In the genomic region with DNA sequence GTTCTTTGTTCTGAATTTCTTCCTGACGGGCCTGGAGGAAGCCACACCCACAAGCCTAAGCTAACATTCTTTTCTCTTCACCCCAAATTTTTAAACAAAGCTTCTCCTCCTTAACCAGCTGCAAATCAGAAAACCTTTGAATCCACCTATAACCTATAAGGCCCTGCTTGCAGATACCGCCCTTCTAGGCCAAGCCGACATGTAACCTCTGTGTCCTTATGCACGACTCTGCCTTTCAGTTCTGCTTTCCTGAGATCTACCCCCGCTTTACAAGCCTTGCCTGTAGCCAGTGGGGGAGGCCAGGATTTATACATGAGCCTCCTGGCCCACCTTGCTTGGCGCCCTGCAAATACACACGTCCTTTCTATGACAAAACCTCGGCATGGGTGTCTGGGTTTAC, we compare ENCODE assay signal across 20 cellular contexts. TPM values are rescaled to one million over a fixed set of nuclear protein-coding genes. Genes with fewer than 3 reads are reported as not detected.
A peak's percentile ranks its signal among the peaks of the same experiment; 100 is the strongest.
DNase-seq lines count a peak whose midpoint lies in the region; ATAC-seq, FAIRE-seq and TF ChIP-seq lines count a peak whose summit lies in the region.
"Had no signal": no experiment of that assay in that cellular context is flagged by ENCODE, and none has a peak within 500 bp of the region (broad histone marks: within the 10 kb centered on the region; RNA-seq: fewer than 3 reads in every experiment).

No MANE protein-coding gene starts in this region.

- SMC1A ChIA-PET in GM12878 (lab: Charles Lee; ENCODE audit: uncharacterized antibody, unreplicated experiment), result no interaction called here

- WGBS in GM12878 (ENCODE audit: insufficient coverage, insufficient replicate concordance, low lambda C conversion rate, missing lambda C conversion rate), result 66% methylated on average over 8 of the region's 8 CpGs

- H3K4me1 ChIP-seq in GM12878 (ENCODE audit: control insufficient read depth, insufficient read depth, low read length), result no peaks in the 10 kb centered on the region

- no peak for TF ChIP-seq RAD21 in GM12878 (IDR thresholded peaks at IDR 0.05; ENCODE audit: insufficient read depth, low read depth, low read length)

- H3K4me3 ChIP-seq in GM12878, result no peak overlapping the region

- intact Hi-C loops in GM12878 (cut with micrococcal nuclease; ENCODE audit: unreplicated experiment), result no loop called here

- TF ChIP-seq CTCF in GM10266 (IDR thresholded peaks at IDR 0.05; ENCODE audit: control insufficient read depth, insufficient read depth, low read depth, missing control alignments) (no peak), GM20000 (IDR thresholded peaks at IDR 0.05; ENCODE audit: extremely low read depth, missing control alignments) (no peak), GM12878 (IDR thresholded peaks at IDR 0.05 in 2 of 3, conservative IDR thresholded peaks at IDR 0.05 in 1 of 3; ENCODE audit: control insufficient read depth in 2 of 3, extremely low read depth in 1 of 3, insufficient read depth in 1 of 3, low read depth in 3 of 3, low read length in 3 of 3) (no peak)

- no peaks in the 10 kb centered on the region for H3K79me2 ChIP-seq in GM12878 (ENCODE audit: control insufficient read depth, insufficient read depth, low read length)

- no peak overlapping the region for H2AFZ ChIP-seq in GM12878 (ENCODE audit: control insufficient read depth, low read depth, low read length)

- H3K27me3 ChIP-seq in GM12878 (replicated peaks in 1 of 2; ENCODE audit: control insufficient read depth in 2 of 2, insufficient read depth in 2 of 2, low read length in 1 of 2), result no peaks in the 10 kb centered on the region

- 0 out of 2 replicates have a peak, but pooled peaks cover 3% of the 10 kb centered on the region for H4K20me1 ChIP-seq in GM12878 (ENCODE audit: control insufficient read depth, insufficient read depth)

- no peak overlapping the region for H3K4me3 Mint-ChIP-seq in activated T-cell treated with anti-CD3 and anti-CD28 coated beads, Interleukin-2, amount 50 U/mL, for 4 hours
- H3K4me3 Mint-ChIP-seq: CD8-positive, alpha-beta memory T cell; H9 had no signal

- RAD21 ChIA-PET in GM12878 (lab: Charles Lee; ENCODE audit: unreplicated experiment), result no interaction called here

- peak; percentile 73 for ATAC-seq in HG03565 (IDR thresholded peaks at IDR 0.05; ENCODE audit: unreplicated experiment)
- ATAC-seq in GM12878, result peak; percentile 80
- no peak for ATAC-seq in activated T-cell treated with anti-CD3 and anti-CD28 coated beads, Interleukin-2, amount 50 U/mL, for 4 hours
- ATAC-seq: esophagus mucosa, left ventricle myocardium superior, Panc1 had no signal

- H3K27me3 Mint-ChIP-seq in activated T-cell treated with anti-CD3 and anti-CD28 coated beads, Interleukin-2, amount 50 U/mL, for 4 hours (ENCODE audit: low read depth), result no peaks in the 10 kb centered on the region
- H3K27me3 Mint-ChIP-seq: CD8-positive, alpha-beta memory T cell had no signal

- H3K4me2 ChIP-seq in GM12878 (ENCODE audit: control insufficient read depth, insufficient read depth), result no peak overlapping the region

- peaks cover 57% of the 10 kb centered on the region for H3K36me3 Mint-ChIP-seq in activated T-cell treated with anti-CD3 and anti-CD28 coated beads, Interleukin-2, amount 50 U/mL, for 4 hours (ENCODE audit: insufficient read depth)

- DNase-seq in GM10266 (ENCODE audit: extremely low spot score) (peak; percentile 72), GM20000 (ENCODE audit: low spot score) (peak; percentile 74), GM12878 (ENCODE audit: low read depth, low spot score) (peak; percentile 9), KG1 (lab: John Stamatoyannopoulos, UW) (no peak), occipital lobe (lab: John Stamatoyannopoulos, UW) (no peak)
- DNase-seq in stimulated activated CD4-positive, alpha-beta T cell treated with anti-CD3 and anti-CD28 coated beads, Interleukin-4, amount 100 ng/mL, for 24 hours, result no peak
- no peak for DNase-seq in activated T-cell treated with anti-CD3 and anti-CD28 coated beads, Interleukin-2, amount 50 U/mL, for 4 hours
- DNase-seq: activated CD8-positive, alpha-beta memory T cell treated with anti-CD3 and anti-CD28 coated beads for 24 hours; CD8-positive, alpha-beta memory T cell; DND-41; H9; left ventricle myocardium superior; NCI-H2107; NCI-H524 treated with DMSO at 0.1 percent for 48 hours; stimulated activated CD4-positive, alpha-beta T cell treated with anti-CD3 and anti-CD28 coated beads, Interleukin-1b, Interleukin-23, amount 100 ng/mL, for 48 hours had no signal

- H3K9ac ChIP-seq in GM12878 (ENCODE audit: control insufficient read depth, insufficient read depth, low read length), result no peak overlapping the region

- POLR2A ChIA-PET in GM12878 (lab: Charles Lee), result no interaction called here

- no peak for FAIRE-seq in GM12878 (lab: Jason Lieb, UNC)
- FAIRE-seq: bronchial epithelial cell, urothelium cell line had no signal

- H3K9me3 ChIP-seq in GM12878 (replicated peaks; ENCODE audit: control insufficient read depth, insufficient read depth, low read length), result no peaks in the 10 kb centered on the region

- no TSS peak for BruUV-seq in GM12878 (replicated peaks; lab: Mats Ljungman, UMichigan)

- in situ Hi-C loops in GM12878 (cut with MboI), result no loop called here

- TF ChIP-seq EP300 in GM12878 (IDR thresholded peaks at IDR 0.05; ENCODE audit: borderline replicate concordance in 1 of 2, control insufficient read depth in 1 of 2, low read depth in 2 of 2, low read length in 2 of 2), result no peak

- TF ChIP-seq POLR2A in GM12878 (IDR thresholded peaks at IDR 0.05; ENCODE audit: low read depth, low read length), result no peak

- CTCF ChIA-PET in GM12878 (lab: Yijun Ruan, JAX), result no interaction called here

- H3K36me3 ChIP-seq in GM12878 (ENCODE audit: control insufficient read depth in 2 of 2, insufficient read depth in 2 of 2, low read length in 1 of 2), result peaks cover 36 to 39% of the 10 kb centered on the region in 2 experiments

- H3K27ac ChIP-seq in GM12878 (ENCODE audit: control insufficient read depth, insufficient read depth), result no peak overlapping the region

- no peaks in the 10 kb centered on the region for H3K4me1 Mint-ChIP-seq in activated T-cell treated with anti-CD3 and anti-CD28 coated beads, Interleukin-2, amount 50 U/mL, for 4 hours (ENCODE audit: low read depth)
- H3K4me1 Mint-ChIP-seq: H9 had no signal

- H3K9me3 Mint-ChIP-seq in activated T-cell treated with anti-CD3 and anti-CD28 coated beads, Interleukin-2, amount 50 U/mL, for 4 hours, result no peaks in the 10 kb centered on the region
- H3K9me3 Mint-ChIP-seq: CD8-positive, alpha-beta memory T cell; H9 had no signal

RNA-seq across cellular contexts. Expression of a gene that starts 19.3 kb away (rescaled TPM):
- total RNA-seq in GM12878 (2013; cell fraction: nucleolus; rRNA removed), result 134 and 146 TPM in 2 replicates
- total RNA-seq in GM12878 (2014; rRNA removed) (41.5 and 41.9 TPM in 2 replicates), GM12878 (2014; rRNA removed; fragmentation: Illumina TruSeq; extraction: Trizol) (27.8 and 28.9 TPM in 2 replicates), GM12878 (2021) (44.5 and 48.6 TPM in 2 replicates), occipital lobe (36.5 TPM)
- polyA plus RNA-seq in GM12878 (2011; ENCODE audit: low read depth), result 19.5 TPM
- polyA plus RNA-seq in GM12878 (2011; rRNA removed) (9.6 and 13.1 TPM in 2 replicates), GM12878 (2014; fragmentation: Illumina TruSeq; extraction: Trizol) (35.9 and 37.5 TPM in 2 replicates), GM12878 (2014; fragmentation: Nextera tagmentation; extraction: Ambion mirVana) (1 to 10 TPM; 2.0 to 4.7 TPM), GM12878 (2014; rRNA removed) (40.7 and 46.2 TPM in 2 replicates), GM12878 (2016; fragmentation: Nextera tagmentation; extraction: Ambion mirVana) (10 to 100 TPM; 29.1 to 35.7 TPM)
- 14.2 and 15.7 TPM in 2 replicates for polyA plus RNA-seq in GM12878 (2011; cell fraction: cytosol; rRNA removed)
- polyA plus RNA-seq in GM12878 (2011; cell fraction: nucleus; rRNA removed), result 99.1 and 133 TPM in 2 replicates
- 28.2 and 28.8 TPM in 2 replicates for polyA plus RNA-seq in GM12878 (2012)
- polyA minus RNA-seq in GM12878 (2011; rRNA and poly(A)+ RNA removed), result 20.3 and 22.2 TPM in 2 replicates
- polyA minus RNA-seq in GM12878 (2011; cell fraction: cytosol; rRNA and poly(A)+ RNA removed), result 7.1 and 7.3 TPM in 2 replicates
- polyA minus RNA-seq in GM12878 (2011; cell fraction: nucleus; rRNA and poly(A)+ RNA removed), result 33.6 and 52.0 TPM in 2 replicates
- 10 to 100 TPM; 60.9 to 67.7 (median 64.6) TPM for total RNA-seq in activated T-cell treated with anti-CD3 and anti-CD28 coated beads, Interleukin-2, amount 50 U/mL, for 4 hours

RNA-seq across cellular contexts. Expression of a gene that starts 19.4 kb away (rescaled TPM):
- total RNA-seq in GM12878 (2013; cell fraction: nucleolus; rRNA removed), result 11.4 and 15.2 TPM in 2 replicates
- total RNA-seq in GM12878 (2014; rRNA removed) (32.9 and 33.0 TPM in 2 replicates), GM12878 (2014; rRNA removed; fragmentation: Illumina TruSeq; extraction: Trizol) (23.9 and 25.0 TPM in 2 replicates), GM12878 (2021) (21.9 and 27.9 TPM in 2 replicates), occipital lobe (7.5 TPM)
- 7.7 TPM for polyA plus RNA-seq in GM12878 (2011; ENCODE audit: low read depth)
- polyA plus RNA-seq in GM12878 (2011; rRNA removed) (37.6 and 40.8 TPM in 2 replicates), GM12878 (2014; fragmentation: Illumina TruSeq; extraction: Trizol) (31.6 and 32.5 TPM in 2 replicates), GM12878 (2014; fragmentation: Nextera tagmentation; extraction: Ambion mirVana) (10 to 100 TPM; 15.1 to 20.5 TPM), GM12878 (2014; rRNA removed) (32.7 and 36.4 TPM in 2 replicates), GM12878 (2016; fragmentation: Nextera tagmentation; extraction: Ambion mirVana) (10 to 100 TPM; 62.3 to 64.9 TPM)
- 22.8 and 25.4 TPM in 2 replicates for polyA plus RNA-seq in GM12878 (2011; cell fraction: cytosol; rRNA removed)
- polyA plus RNA-seq in GM12878 (2011; cell fraction: nucleus; rRNA removed), result 33.0 and 37.2 TPM in 2 replicates
- polyA plus RNA-seq in GM12878 (2012), result 9.8 and 10.6 TPM in 2 replicates
- 17.2 and 23.7 TPM in 2 replicates for polyA minus RNA-seq in GM12878 (2011; rRNA and poly(A)+ RNA removed)
- polyA minus RNA-seq in GM12878 (2011; cell fraction: cytosol; rRNA and poly(A)+ RNA removed), result 10.9 and 16.4 TPM in 2 replicates
- 6.8 and 9.8 TPM in 2 replicates for polyA minus RNA-seq in GM12878 (2011; cell fraction: nucleus; rRNA and poly(A)+ RNA removed)
- 10 to 100 TPM; 11.2 to 21.5 (median 18.5) TPM for total RNA-seq in activated T-cell treated with anti-CD3 and anti-CD28 coated beads, Interleukin-2, amount 50 U/mL, for 4 hours

RNA-seq across cellular contexts. Expression of a gene that starts 22.5 kb away (rescaled TPM):
- total RNA-seq in GM12878 (2013; cell fraction: nucleolus; rRNA removed), result 17.0 and 18.9 TPM in 2 replicates
- total RNA-seq in GM12878 (2014; rRNA removed) (0.11 and 0.60 TPM in 2 replicates), GM12878 (2014; rRNA removed; fragmentation: Illumina TruSeq; extraction: Trizol) (0.13 and 0.23 TPM in 2 replicates), GM12878 (2021) (0.61 and 1.4 TPM in 2 replicates), occipital lobe (7.2 TPM)
- 1.1 TPM for polyA plus RNA-seq in GM12878 (2011; ENCODE audit: low read depth)
- polyA plus RNA-seq in GM12878 (2011; rRNA removed) (0.14 and 0.35 TPM in 2 replicates), GM12878 (2014; fragmentation: Illumina TruSeq; extraction: Trizol) (0.13 and 1.3 TPM in 2 replicates), GM12878 (2014; fragmentation: Nextera tagmentation; extraction: Ambion mirVana) (under 1 TPM; 0.04 to 0.19 TPM), GM12878 (2014; rRNA removed) (0.32 and 0.55 TPM in 2 replicates), GM12878 (2016; fragmentation: Nextera tagmentation; extraction: Ambion mirVana) (under 1 TPM; 0.28 to 0.43 TPM)
- 0.75 and 0.90 TPM in 2 replicates for polyA plus RNA-seq in GM12878 (2011; cell fraction: cytosol; rRNA removed)
- 10.7 and 12.7 TPM in 2 replicates for polyA plus RNA-seq in GM12878 (2011; cell fraction: nucleus; rRNA removed)
- polyA plus RNA-seq in GM12878 (2012), result 1.2 and 2.1 TPM in 2 replicates
- 0.51 and 1.4 TPM in 2 replicates for polyA minus RNA-seq in GM12878 (2011; rRNA and poly(A)+ RNA removed)
- 0.62 TPM in 1 of 2 replicates, not detected in the other for polyA minus RNA-seq in GM12878 (2011; cell fraction: cytosol; rRNA and poly(A)+ RNA removed)
- 3.2 and 3.3 TPM in 2 replicates for polyA minus RNA-seq in GM12878 (2011; cell fraction: nucleus; rRNA and poly(A)+ RNA removed)
- 1 to 10 TPM; 6.0 to 7.0 (median 6.2) TPM for total RNA-seq in activated T-cell treated with anti-CD3 and anti-CD28 coated beads, Interleukin-2, amount 50 U/mL, for 4 hours
- polyA plus RNA-seq: CD8-positive, alpha-beta memory T cell had no signal

Comparison
In these comparisons a context has a peak if more than half of its experiments do, and no peak if none do; other contexts are left out.
1. DNase-seq: peak in GM10266 (single experiment), GM20000 (single experiment) and GM12878 (single experiment); none in KG1 (single experiment), stimulated activated CD4-positive, alpha-beta T cell treated with anti-CD3 and anti-CD28 coated beads, Interleukin-4, amount 100 ng/mL, for 24 hours (single experiment), activated T-cell treated with anti-CD3 and anti-CD28 coated beads, Interleukin-2, amount 50 U/mL, for 4 hours (single experiment) and occipital lobe (single experiment).
2. ATAC-seq: peak in HG03565 (single experiment) and GM12878 (single experiment); none in activated T-cell treated with anti-CD3 and anti-CD28 coated beads, Interleukin-2, amount 50 U/mL, for 4 hours (0 of 2).